In genomic region chr3:110414851-110415250, GRCh38 we compare ENCODE assay signal across 15 cellular contexts.
DNase-seq lines count a peak whose midpoint lies in the region; ATAC-seq, FAIRE-seq and TF ChIP-seq lines count a peak whose summit lies in the region.
"Had no signal": no experiment of that assay in that cellular context is flagged by ENCODE, and none has a peak within 500 bp of the region (broad histone marks: within the 10 kb centered on the region; RNA-seq: fewer than 3 reads in every experiment).

No MANE protein-coding gene starts in this region.

- no peaks in the 10 kb centered on the region for H3K27me3 ChIP-seq in A673 (replicated peaks; ENCODE audit: insufficient read depth, low read depth, low read length, poor library complexity)
- no peaks in the 10 kb centered on the region for H3K27me3 ChIP-seq in astrocyte (ENCODE audit: insufficient read depth, low read length)
- H3K27me3 ChIP-seq: right atrium auricular region, tibial nerve had no signal

- BruUV-seq in A673 (replicated peaks; lab: Mats Ljungman, UMichigan): no TSS peak

- peak overlapping the region; percentile 34 for H3K9ac ChIP-seq in astrocyte (ENCODE audit: low read length)

- H3K79me2 ChIP-seq in astrocyte (ENCODE audit: insufficient read depth, low read length): no peaks in the 10 kb centered on the region

- H3K27ac ChIP-seq in A673 (ENCODE audit: low read depth, low read length, poor library complexity, severe bottlenecking) (peak overlapping the region; percentile 87), astrocyte (ENCODE audit: low read depth, low read length) (peak overlapping the region; percentile 93)

- TF ChIP-seq CTCF in A673 (conservative IDR thresholded peaks at IDR 0.05; ENCODE audit: low read depth, low read length) (no peak), astrocyte (IDR thresholded peaks at IDR 0.05; ENCODE audit: insufficient read depth, low read depth, low read length) (no peak)

- H3K36me3 ChIP-seq in A673 (ENCODE audit: insufficient read depth, low read length, poor library complexity, severe bottlenecking) (no peaks in the 10 kb centered on the region), astrocyte (ENCODE audit: insufficient read depth, low read length) (no peaks in the 10 kb centered on the region)
- H3K36me3 ChIP-seq: right atrium auricular region, tibial nerve had no signal

- H3K4me2 ChIP-seq in astrocyte (ENCODE audit: low read length): peak overlapping the region; percentile 47

- peaks cover 42% of the 10 kb centered on the region for H3K4me1 ChIP-seq in A673 (ENCODE audit: insufficient read depth, low read length, poor library complexity, severe bottlenecking)
- H3K4me1 ChIP-seq in astrocyte (ENCODE audit: insufficient read depth, low read length): peaks cover 31% of the 10 kb centered on the region
- H3K4me1 ChIP-seq: right atrium auricular region had no signal

- ATAC-seq in GM18867 (IDR thresholded peaks at IDR 0.05; ENCODE audit: unreplicated experiment) (no peak), GM18502 (IDR thresholded peaks at IDR 0.05; ENCODE audit: poor library complexity, unreplicated experiment) (no peak)
- ATAC-seq: effector memory CD8-positive, alpha-beta T cell had no signal

- no peaks in the 10 kb centered on the region for H3K36me3 Mint-ChIP-seq in astrocyte (ENCODE audit: low read depth, unreplicated experiment)
- H3K36me3 Mint-ChIP-seq in activated CD4-positive, alpha-beta T cell treated with anti-CD3 and anti-CD28 coated beads, Interleukin-2, amount 10 ng/mL, durations not matched to agents 7 days and 5 days (ENCODE audit: low read depth): no peaks in the 10 kb centered on the region
- H3K36me3 Mint-ChIP-seq: activated naive CD8-positive, alpha-beta T cell had no signal

- peak; percentile 96 for FAIRE-seq in astrocyte (lab: Jason Lieb, UNC)
- peak; percentile 95 for FAIRE-seq in islet of Langerhans (lab: Jason Lieb, UNC)

- H4K20me1 ChIP-seq in astrocyte (ENCODE audit: insufficient read depth, low read length): no peaks in the 10 kb centered on the region

- POLR2A ChIA-PET in A673 (lab: Charles Lee; ENCODE audit: low non-redundant PET): no interaction called here
- POLR2A ChIA-PET in activated CD4-positive, alpha-beta T cell treated with anti-CD3 and anti-CD28 coated beads, Interleukin-2, amount 10 ng/mL, durations not matched to agents 7 days and 5 days (lab: Charles Lee): no interaction called here

- no peak overlapping the region for H3K4me3 Mint-ChIP-seq in astrocyte (ENCODE audit: unreplicated experiment)
- no peak overlapping the region for H3K4me3 Mint-ChIP-seq in activated CD4-positive, alpha-beta T cell treated with anti-CD3 and anti-CD28 coated beads, Interleukin-2, amount 10 ng/mL, durations not matched to agents 7 days and 5 days
- H3K4me3 Mint-ChIP-seq: activated naive CD8-positive, alpha-beta T cell; B cell; effector memory CD8-positive, alpha-beta T cell had no signal

- peak overlapping the region; percentile 54 for H2AFZ ChIP-seq in astrocyte (ENCODE audit: low read depth, low read length)

- peaks cover 33% of the 10 kb centered on the region for H3K4me1 Mint-ChIP-seq in astrocyte (ENCODE audit: low read depth, unreplicated experiment)
- no peaks in the 10 kb centered on the region for H3K4me1 Mint-ChIP-seq in activated CD4-positive, alpha-beta T cell treated with anti-CD3 and anti-CD28 coated beads, Interleukin-2, amount 10 ng/mL, durations not matched to agents 7 days and 5 days
- H3K4me1 Mint-ChIP-seq: B cell had no signal

- CTCF ChIA-PET in A673 (lab: Charles Lee): no interaction called here
- CTCF ChIA-PET in activated CD4-positive, alpha-beta T cell treated with anti-CD3 and anti-CD28 coated beads, Interleukin-2, amount 10 ng/mL, durations not matched to agents 7 days and 5 days (lab: Charles Lee): interaction anchor here (0.6 kb wide), 1 partner anchor 99 kb away, joined by 3 read pairs; no protein-coding TSS in a partner anchor

- H3K9me3 ChIP-seq in A673 (ENCODE audit: low read depth, low read length, poor library complexity, severe bottlenecking) (no peaks in the 10 kb centered on the region), astrocyte (ENCODE audit: insufficient read depth, low read depth, low read length) (no peaks in the 10 kb centered on the region)
- H3K9me3 ChIP-seq: right atrium auricular region, tibial nerve had no signal

- no peak overlapping the region for H3K4me3 ChIP-seq in A673 (ENCODE audit: low read depth, low read length, poor library complexity, severe bottlenecking)
- no peak overlapping the region for H3K4me3 ChIP-seq in astrocyte (ENCODE audit: insufficient read depth, low read depth, low read length)
- H3K4me3 ChIP-seq: right atrium auricular region, tibial nerve had no signal

- H3K27ac Mint-ChIP-seq in astrocyte (ENCODE audit: unreplicated experiment): peak overlapping the region; percentile 75
- H3K27ac Mint-ChIP-seq in activated CD4-positive, alpha-beta T cell treated with anti-CD3 and anti-CD28 coated beads, Interleukin-2, amount 10 ng/mL, durations not matched to agents 7 days and 5 days: no peak overlapping the region
- H3K27ac Mint-ChIP-seq: activated naive CD8-positive, alpha-beta T cell; B cell; effector memory CD8-positive, alpha-beta T cell had no signal

- H3K9me3 Mint-ChIP-seq in astrocyte (ENCODE audit: unreplicated experiment): no peaks in the 10 kb centered on the region
- H3K9me3 Mint-ChIP-seq in activated CD4-positive, alpha-beta T cell treated with anti-CD3 and anti-CD28 coated beads, Interleukin-2, amount 10 ng/mL, durations not matched to agents 7 days and 5 days: no peaks in the 10 kb centered on the region

- H3K27me3 Mint-ChIP-seq in astrocyte (ENCODE audit: low read depth, unreplicated experiment): no peaks in the 10 kb centered on the region
- no peaks in the 10 kb centered on the region for H3K27me3 Mint-ChIP-seq in activated CD4-positive, alpha-beta T cell treated with anti-CD3 and anti-CD28 coated beads, Interleukin-2, amount 10 ng/mL, durations not matched to agents 7 days and 5 days
- H3K27me3 Mint-ChIP-seq: B cell had no signal

- intact Hi-C loops in A673 (cut with micrococcal nuclease; ENCODE audit: unreplicated experiment): loop anchor here (10.0 kb wide), 1 partner anchor 660 kb away; the partner anchor contains the start of gene NECTIN3

- peak; percentile 58 for DNase-seq in A673 (ENCODE audit: low spot score)
- peak; percentile 88 for DNase-seq in HCEC 1CT
- peak; percentile 86 for DNase-seq in astrocyte (ENCODE audit: low read depth)
- DNase-seq in activated CD4-positive, alpha-beta T cell treated with anti-CD3 and anti-CD28 coated beads, Interleukin-2, amount 10 ng/mL, durations not matched to agents 7 days and 5 days: no peak
- no peak for DNase-seq in stimulated activated CD4-positive, alpha-beta T cell treated with anti-CD3 and anti-CD28 coated beads, Interleukin-4, amount 100 ng/mL, for 1 hour
- DNase-seq: effector memory CD8-positive, alpha-beta T cell; NCI-H187; T1000 had no signal

Comparison
In these comparisons a context has a peak if more than half of its experiments do, and no peak if none do; other contexts are left out.
1. DNase-seq: peak in A673 (single experiment), HCEC 1CT (single experiment) and astrocyte (single experiment); none in activated CD4-positive, alpha-beta T cell treated with anti-CD3 and anti-CD28 coated beads, Interleukin-2, amount 10 ng/mL, durations not matched to agents 7 days and 5 days (single experiment) and stimulated activated CD4-positive, alpha-beta T cell treated with anti-CD3 and anti-CD28 coated beads, Interleukin-4, amount 100 ng/mL, for 1 hour (single experiment).